In the genomic region with DNA sequence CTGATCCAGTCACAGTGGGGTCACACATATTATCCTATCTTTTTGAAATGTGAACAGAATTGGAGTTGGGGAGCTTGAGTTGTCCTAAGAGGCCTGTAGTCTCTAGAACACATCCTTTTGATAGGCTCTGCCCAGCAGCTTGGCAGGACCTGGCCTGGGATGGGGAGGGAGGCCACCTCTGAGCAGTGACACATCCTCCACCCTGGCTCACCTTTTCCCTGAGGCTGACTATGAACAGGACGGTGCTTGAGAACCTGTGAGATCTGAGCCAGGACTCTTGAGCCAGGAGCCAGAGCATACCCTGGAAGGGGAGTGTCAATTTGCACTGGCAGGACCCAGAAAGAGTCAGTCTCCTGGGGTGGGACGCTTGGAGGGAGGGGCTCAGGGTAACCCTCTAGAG, we compare ENCODE assay signal across 28 cellular contexts. TPM values are rescaled to one million over a fixed set of nuclear protein-coding genes. Genes with fewer than 3 reads are reported as not detected.
"Had no signal": no experiment of that assay in that cellular context is flagged by ENCODE, and none has a peak within 500 bp of the region (broad histone marks: within the 10 kb centered on the region; RNA-seq: fewer than 3 reads in every experiment).

No MANE protein-coding gene starts in this region.

- H3K4me3 ChIP-seq: K562, SJCRH30 had no signal

- ATAC-seq: activated CD4-positive, alpha-beta T cell treated with anti-CD3 and anti-CD28 coated beads for 36 hours; activated CD8-positive, alpha-beta T cell treated with anti-CD3 and anti-CD28 coated beads for 36 hours; activated T-cell treated with anti-CD3 and anti-CD28 coated beads, Interleukin-2, amount 50 U/mL, for 72 hours; K562; Panc1; Right ventricle myocardium inferior had no signal

- H3K27ac ChIP-seq: SJCRH30, VCaP had no signal

- H3K9me3 Mint-ChIP-seq: activated CD8-positive, alpha-beta T cell treated with anti-CD3 and anti-CD28 coated beads for 36 hours; activated naive CD4-positive, alpha-beta T cell treated with anti-CD3 and anti-CD28 coated beads, Interleukin-2, amount 50 U/mL, for 24 hours; activated T-cell treated with anti-CD3 and anti-CD28 coated beads, Interleukin-2, amount 50 U/mL, for 72 hours; activated T-helper 2 cell treated with anti-CD3 and anti-CD28 coated beads, Interferon-gamma antibody, Interleukin-2, Interleukin-4, amounts not matched to agents 10 μg/mL and 5 μg/mL and 100 μg/mL, durations not matched to agents 14 hours and 24 hours and 36 hours had no signal

- H3K36me3 Mint-ChIP-seq: activated naive CD4-positive, alpha-beta T cell treated with anti-CD3 and anti-CD28 coated beads, Interleukin-2, amount 50 U/mL, for 24 hours; brain had no signal

- H3K27ac Mint-ChIP-seq: activated CD4-positive, alpha-beta T cell treated with anti-CD3 and anti-CD28 coated beads for 36 hours; activated CD8-positive, alpha-beta T cell treated with anti-CD3 and anti-CD28 coated beads for 36 hours; activated T-cell treated with anti-CD3 and anti-CD28 coated beads, Interleukin-2, amount 50 U/mL, for 72 hours; activated T-helper 2 cell treated with anti-CD3 and anti-CD28 coated beads, Interferon-gamma antibody, Interleukin-2, Interleukin-4, amounts not matched to agents 10 μg/mL and 5 μg/mL and 100 μg/mL, durations not matched to agents 14 hours and 24 hours and 36 hours; brain had no signal

- H3K4me1 Mint-ChIP-seq: activated CD4-positive, alpha-beta T cell treated with anti-CD3 and anti-CD28 coated beads for 36 hours; activated naive CD4-positive, alpha-beta T cell treated with anti-CD3 and anti-CD28 coated beads, Interleukin-2, amount 50 U/mL, for 24 hours had no signal

- H3K36me3 ChIP-seq: SJCRH30 had no signal

- DNase-seq: activated CD4-positive, alpha-beta T cell treated with anti-CD3 and anti-CD28 coated beads for 36 hours; activated CD8-positive, alpha-beta T cell treated with anti-CD3 and anti-CD28 coated beads for 36 hours; activated naive CD4-positive, alpha-beta T cell; activated T-cell treated with anti-CD3 and anti-CD28 coated beads, Interleukin-2, amount 50 U/mL, for 72 hours; amygdala; Karpas-422; MM.1S; NCI-H1105; NCI-H1436; NCI-H1694 treated with DMSO at 0.1 percent for 48 hours; NCI-H2081; NCI-H510A treated with DMSO at 0.1 percent for 48 hours; NCI-H69; NK-92 treated with Interleukin-12 subunit alpha and Interleukin-12 subunit beta, amount 100 ng/mL, for 24 hours; OCI-M1; RPMI8226; SJCRH30; SK-N-SH; T-helper 1 cell had no signal

- H3K4me3 Mint-ChIP-seq: activated CD4-positive, alpha-beta T cell treated with anti-CD3 and anti-CD28 coated beads for 36 hours; activated CD8-positive, alpha-beta T cell treated with anti-CD3 and anti-CD28 coated beads for 36 hours; activated naive CD4-positive, alpha-beta T cell treated with anti-CD3 and anti-CD28 coated beads, Interleukin-2, amount 50 U/mL, for 24 hours; activated T-cell treated with anti-CD3 and anti-CD28 coated beads, Interleukin-2, amount 50 U/mL, for 72 hours; brain had no signal

- H3K27me3 ChIP-seq: SJCRH30 had no signal

- H3K9me3 ChIP-seq: SK-N-SH had no signal

- H3K27me3 Mint-ChIP-seq: brain had no signal

RNA-seq across cellular contexts. Expression of gene VAX2, which starts 17.6 kb away (rescaled TPM):
- total RNA-seq: activated CD4-positive, alpha-beta T cell treated with anti-CD3 and anti-CD28 coated beads for 36 hours; activated CD8-positive, alpha-beta T cell treated with anti-CD3 and anti-CD28 coated beads for 36 hours; activated T-cell treated with anti-CD3 and anti-CD28 coated beads, Interleukin-2, amount 50 U/mL, for 72 hours; activated T-helper 2 cell treated with anti-CD3 and anti-CD28 coated beads, Interferon-gamma antibody, Interleukin-2, Interleukin-4, amounts not matched to agents 10 μg/mL and 5 μg/mL and 100 μg/mL, durations not matched to agents 14 hours and 24 hours and 36 hours; K562; T-helper 2 cell treated with Interferon-gamma antibody and Interleukin-4, amounts not matched to agents 100 ng/mL and 5 ng/mL, for 36 hours had no signal
- polyA plus RNA-seq: K562 had no signal

RNA-seq across cellular contexts. Expression of gene ATP6V1B1, which starts 17.7 kb away (rescaled TPM):
- total RNA-seq: activated CD4-positive, alpha-beta T cell treated with anti-CD3 and anti-CD28 coated beads for 36 hours; activated CD8-positive, alpha-beta T cell treated with anti-CD3 and anti-CD28 coated beads for 36 hours; activated T-cell treated with anti-CD3 and anti-CD28 coated beads, Interleukin-2, amount 50 U/mL, for 72 hours; activated T-helper 2 cell treated with anti-CD3 and anti-CD28 coated beads, Interferon-gamma antibody, Interleukin-2, Interleukin-4, amounts not matched to agents 10 μg/mL and 5 μg/mL and 100 μg/mL, durations not matched to agents 14 hours and 24 hours and 36 hours; astrocyte; K562; Right ventricle myocardium inferior; T-helper 2 cell treated with Interferon-gamma antibody and Interleukin-4, amounts not matched to agents 100 ng/mL and 5 ng/mL, for 36 hours had no signal
- polyA plus RNA-seq: K562 had no signal
